In the genomic region with DNA sequence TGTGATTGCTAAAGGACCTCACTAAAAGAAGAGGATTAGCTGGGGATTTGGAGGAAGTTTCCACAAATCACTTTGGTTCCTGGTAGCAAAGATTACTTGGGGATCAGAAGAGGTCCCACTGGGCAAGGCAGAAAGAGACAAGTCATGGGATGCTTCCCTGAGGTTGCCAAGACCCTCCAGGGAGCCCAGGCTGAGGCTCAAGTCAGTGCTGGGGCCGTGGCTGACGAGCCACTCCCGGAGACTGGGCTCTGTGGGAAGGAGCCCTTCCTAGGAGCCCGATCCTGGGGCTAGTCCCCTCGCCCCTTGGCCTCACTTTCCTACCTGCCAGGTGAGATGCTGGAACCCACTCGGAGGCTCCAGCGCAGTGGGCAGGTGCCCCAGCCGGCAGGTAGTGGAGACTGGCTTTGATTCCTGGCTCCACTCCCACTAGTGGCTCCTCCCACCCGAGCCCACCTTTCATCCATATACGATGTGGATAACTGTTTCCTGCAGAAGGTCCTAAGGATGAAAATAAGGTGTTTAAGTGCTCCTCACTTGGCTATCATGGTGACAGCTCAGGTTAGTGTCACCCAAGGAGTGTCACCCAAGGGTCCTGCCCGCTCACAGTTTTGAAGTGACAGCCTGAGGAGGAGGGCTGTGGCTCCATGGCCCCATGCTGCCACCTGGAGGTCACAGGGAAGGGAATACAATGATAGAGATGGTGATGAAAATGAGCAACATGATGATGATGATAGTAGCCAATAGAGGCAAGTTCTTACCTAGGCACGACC, we compare ENCODE assay signal across 1 cellular context.
TF ChIP-seq lines count a peak whose summit lies in the region.

No MANE protein-coding gene starts in this region.

TF ChIP-seq in IMR-90, 13 proteins besides CTCF, POLR2A, EP300 and RAD21:
- no peak for TF ChIP-seq MAFK (IDR thresholded peaks at IDR 0.05; ENCODE audit: low read depth, low read length)
- TF ChIP-seq SMC3 (IDR thresholded peaks at IDR 0.05; ENCODE audit: low read depth, low read length) = peak; percentile 98
TF ChIP-seq in IMR-90: peak in this region for 1.
